ENCODE assay signal across 30 cellular contexts in the genomic region with DNA sequence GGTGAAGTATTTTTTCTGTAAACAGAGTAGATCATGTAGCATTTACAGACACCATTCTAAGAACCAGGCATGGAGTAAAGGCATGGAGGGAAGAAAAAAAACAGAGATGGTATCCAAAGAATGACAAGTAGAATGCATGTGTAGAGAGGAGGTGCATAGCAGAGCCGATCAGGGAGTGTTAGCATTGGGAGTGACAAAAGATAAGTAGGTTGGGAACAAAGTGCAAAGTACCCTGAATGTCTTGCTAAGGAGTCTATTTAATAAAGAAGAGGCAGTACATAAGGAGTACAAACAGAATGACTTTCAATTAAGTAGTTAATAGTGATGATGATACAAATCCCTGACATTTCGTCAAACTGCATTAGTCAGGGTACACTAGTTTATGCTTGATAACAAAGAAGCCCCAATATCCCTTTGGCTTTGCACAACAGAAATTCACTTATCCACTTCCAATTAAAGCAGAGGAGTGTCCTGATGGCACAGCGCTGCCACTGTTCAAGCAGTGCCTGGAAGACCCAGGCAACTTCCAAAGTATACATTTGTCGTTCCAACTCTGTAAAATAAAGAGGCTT.
"Had no signal": no experiment of that assay in that cellular context is flagged by ENCODE, and none has a peak within 500 bp of the region (broad histone marks: within the 10 kb centered on the region; RNA-seq: fewer than 3 reads in every experiment).

No MANE protein-coding gene starts in this region.

- H3K27me3 ChIP-seq: brain microvascular endothelial cell, esophagus squamous epithelium, gastroesophageal sphincter had no signal

- H3K27ac ChIP-seq: brain microvascular endothelial cell, esophagus squamous epithelium, gastroesophageal sphincter, WERI-Rb-1 had no signal

- H3K9me3 ChIP-seq: gastroesophageal sphincter had no signal

- DNase-seq: activated B cell treated with CpG ODN at 0.5 μM for 24 hours; activated CD4-positive, alpha-beta T cell treated with anti-CD3 and anti-CD28 coated beads for 48 hours; activated CD4-positive, alpha-beta T cell treated with anti-CD3 and anti-CD28 coated beads, Interleukin-2, amount 50 U/mL, for 1 hour; activated CD4-positive, alpha-beta T cell treated with anti-CD3 and anti-CD28 coated beads, Interleukin-2, amount 50 U/mL, for 48 hours; activated CD8-positive, alpha-beta memory T cell treated with anti-CD3 and anti-CD28 coated beads for 24 hours; activated CD8-positive, alpha-beta T cell treated with anti-CD3 and anti-CD28 coated beads for 36 hours; activated effector memory CD4-positive, alpha-beta T cell treated with Interleukin-2 at 50 U/mL for 16 hours; activated gamma-delta T cell treated with Interleukin-2 at 50 U/mL for 16 hours; activated naive CD4-positive, alpha-beta T cell treated with anti-CD3 and anti-CD28 coated beads, Interleukin-2, amount 50 U/mL, for 16 hours; activated naive CD4-positive, alpha-beta T cell treated with Interleukin-2 at 50 U/mL for 16 hours; activated T-cell treated with anti-CD3 and anti-CD28 coated beads, Interleukin-2, amount 50 U/mL, for 4 hours; amniotic stem cell; anterior cingulate cortex; brain microvascular endothelial cell; cortex of kidney; dermis blood vessel endothelial cell; effector CD4-positive, alpha-beta T cell; effector memory CD8-positive, alpha-beta T cell; esophagus squamous epithelium; foreskin melanocyte; T-helper 1 cell; T-helper 17 cell; T1000; WERI-Rb-1 had no signal

- H3K4me3 ChIP-seq: esophagus squamous epithelium, gastroesophageal sphincter had no signal

- FAIRE-seq: astrocyte, bronchial epithelial cell, colon had no signal

- H3K36me3 ChIP-seq: brain microvascular endothelial cell, esophagus squamous epithelium, gastroesophageal sphincter, WERI-Rb-1 had no signal

- ATAC-seq: activated CD4-positive, CD25-positive, alpha-beta regulatory T cell treated with anti-CD3 and anti-CD28 coated beads, Interleukin-2, amount 50 U/mL, for 24 hours; activated CD8-positive, alpha-beta T cell treated with anti-CD3 and anti-CD28 coated beads for 36 hours; activated T-cell treated with anti-CD3 and anti-CD28 coated beads, Interleukin-2, amount 50 U/mL, for 4 hours; activated T-helper 17 cell treated with anti-CD3 and anti-CD28 coated beads, Interleukin-2, amount 50 U/mL, for 72 hours; effector memory CD8-positive, alpha-beta T cell; gastroesophageal sphincter; T-helper 17 cell had no signal
